In genomic region chr1:60184521-60184920, GRCh38 we compare ENCODE assay signal across 9 cellular contexts.
"Had no signal": no experiment of that assay in that cellular context is flagged by ENCODE, and none has a peak within 500 bp of the region (broad histone marks: within the 10 kb centered on the region; RNA-seq: fewer than 3 reads in every experiment).

No MANE protein-coding gene starts in this region.

- H3K4me1 ChIP-seq: HAP-1 had no signal

- H3K4me3 ChIP-seq: GM23248, GM23338, HAP-1 had no signal

- H3K27ac ChIP-seq: GM23248 had no signal

- DNase-seq: GM23248, GOT3, H7, H9, HCEC 1CT, HFFc6 had no signal

- H3K9me3 ChIP-seq: HAP-1 had no signal

- ATAC-seq: GM23338, HCT116 had no signal
